8 cellular contexts compared by ENCODE assay signal in genomic region chr12:53252349-53252916, GRCh38. TPM values are rescaled to one million over a fixed set of nuclear protein-coding genes. Genes with fewer than 3 reads are reported as not detected.
DNase-seq lines count a peak whose midpoint lies in the region; ATAC-seq lines count a peak whose summit lies in the region.

No MANE protein-coding gene starts in this region.

- H3K36me3 ChIP-seq in CD4-positive, alpha-beta memory T cell (ENCODE audit: insufficient read depth, low read length): peaks cover 8% of the 10 kb centered on the region
- peaks cover 11% of the 10 kb centered on the region; the same call in 1 of the 2 replicates for H3K36me3 ChIP-seq in HUES64 (ENCODE audit: insufficient read depth, low read length)

- ATAC-seq in stimulated activated effector memory CD8-positive, alpha-beta T cell treated with anti-CD3 and anti-CD28 coated beads, Interleukin-12 subunit alpha, Interleukin-12 subunit beta, amount 100 ng/mL, for 72 hours: peak; percentile 23
- ATAC-seq in GM18519 (IDR thresholded peaks at IDR 0.05; ENCODE audit: low FRiP score, unreplicated experiment): no peak
- ATAC-seq in HG03095 (IDR thresholded peaks at IDR 0.05; ENCODE audit: unreplicated experiment): no peak

- WGBS in HUES64: 15% methylated on average over 19 of the region's 19 CpGs

- no peaks in the 10 kb centered on the region for H3K9me3 ChIP-seq in CD4-positive, alpha-beta memory T cell (ENCODE audit: control insufficient read depth in 1 of 2, low read length in 2 of 2)
- H3K9me3 ChIP-seq in HUES64 (ENCODE audit: insufficient read depth, low read depth, low read length) (no peaks in the 10 kb centered on the region), iPS-18c (ENCODE audit: control insufficient read depth, insufficient read depth, low read length) (no peaks in the 10 kb centered on the region)

- intact Hi-C loops in CD4-positive, alpha-beta memory T cell (cut with micrococcal nuclease): loop anchor here (1.0 kb wide), 1 partner anchor 43 kb away; the partner anchor contains the start of gene PFDN5

- H3K4me1 ChIP-seq in CD4-positive, alpha-beta memory T cell (ENCODE audit: insufficient read depth, low read length): peaks cover 46% of the 10 kb centered on the region
- H3K4me1 ChIP-seq in HUES64 (ENCODE audit: insufficient read depth, low read length): peaks cover 5% of the 10 kb centered on the region; the same call in 1 of the 2 replicates

- H3K36me3 Mint-ChIP-seq in CD4-positive, alpha-beta memory T cell: peaks cover 7 to 26% of the 10 kb centered on the region in 2 donors
- H3K36me3 Mint-ChIP-seq in stimulated activated effector memory CD8-positive, alpha-beta T cell treated with anti-CD3 and anti-CD28 coated beads, Interleukin-12 subunit alpha, Interleukin-12 subunit beta, amount 100 ng/mL, for 72 hours: peaks cover 11% of the 10 kb centered on the region

- POLR2A ChIA-PET in CD4-positive, alpha-beta memory T cell (lab: Charles Lee; ENCODE audit: partially characterized antibody): interaction anchor here (1.2 to 8.7 kb wide), 9 partner anchors 11 to 72 kb away, joined by 3 to 207 read pairs (median 13); partner anchors contain the start of genes AAAS, CSAD, ESPL1 and ITGB7

- peaks cover 23 to 52% (median 41%) of the 10 kb centered on the region in 4 donors for H3K4me1 Mint-ChIP-seq in CD4-positive, alpha-beta memory T cell
- peaks cover 39% of the 10 kb centered on the region for H3K4me1 Mint-ChIP-seq in stimulated activated effector memory CD8-positive, alpha-beta T cell treated with anti-CD3 and anti-CD28 coated beads, Interleukin-12 subunit alpha, Interleukin-12 subunit beta, amount 100 ng/mL, for 72 hours

- peaks cover 0 to 3% (median 0%) of the 10 kb centered on the region in 8 donors for H3K9me3 Mint-ChIP-seq in CD4-positive, alpha-beta memory T cell
- H3K9me3 Mint-ChIP-seq in stimulated activated effector memory CD8-positive, alpha-beta T cell treated with anti-CD3 and anti-CD28 coated beads, Interleukin-12 subunit alpha, Interleukin-12 subunit beta, amount 100 ng/mL, for 72 hours: no peaks in the 10 kb centered on the region

- H3K27me3 Mint-ChIP-seq in CD4-positive, alpha-beta memory T cell: no peaks in the 10 kb centered on the region

- H3K27me3 ChIP-seq in CD4-positive, alpha-beta memory T cell (ENCODE audit: insufficient read depth, low read length): no peaks in the 10 kb centered on the region
- no peaks in the 10 kb centered on the region for H3K27me3 ChIP-seq in HUES64 (ENCODE audit: insufficient read depth, low read length)

- H3K27ac ChIP-seq in CD4-positive, alpha-beta memory T cell (ENCODE audit: low read depth, low read length): peak overlapping the region; percentile 83
- peak overlapping the region; percentile 76; the same call in 1 of the 2 replicates for H3K27ac ChIP-seq in HUES64 (ENCODE audit: low read depth, low read length)
- H3K27ac ChIP-seq in angular gyrus (ENCODE audit: low read depth, low read length): peak overlapping the region; percentile 90

- H3K4me3 Mint-ChIP-seq in CD4-positive, alpha-beta memory T cell: peak overlapping the region; percentile 96 to 100 (median 98)
- H3K4me3 Mint-ChIP-seq in stimulated activated effector memory CD8-positive, alpha-beta T cell treated with anti-CD3 and anti-CD28 coated beads, Interleukin-12 subunit alpha, Interleukin-12 subunit beta, amount 100 ng/mL, for 72 hours: peak overlapping the region; percentile 90

- peak overlapping the region; percentile 73 to 92 for H3K4me3 ChIP-seq in CD4-positive, alpha-beta memory T cell (ENCODE audit: low read length in 2 of 2)
- H3K4me3 ChIP-seq in HUES64 (ENCODE audit: low read length) (peak overlapping the region; percentile 95), iPS-18c (ENCODE audit: insufficient read depth, low read depth, low read length) (peak overlapping the region; percentile 75)

- peak overlapping the region; percentile 83 for H3K9ac ChIP-seq in HUES64 (ENCODE audit: low read depth, low read length)

- CTCF ChIA-PET in CD4-positive, alpha-beta memory T cell (lab: Charles Lee; ENCODE audit: partially characterized antibody): interaction anchor here (0.6 to 4.7 kb wide), 11 partner anchors 10 to 186 kb away, joined by 3 to 160 read pairs (median 11); partner anchors contain the start of genes AAAS, ESPL1 and ITGB7

- no peak for DNase-seq in CD4-positive, alpha-beta memory T cell
- no peak for DNase-seq in stimulated activated effector memory CD8-positive, alpha-beta T cell treated with anti-CD3 and anti-CD28 coated beads, Interleukin-12 subunit alpha, Interleukin-12 subunit beta, amount 100 ng/mL, for 72 hours (ENCODE audit: low spot score in 2 of 2)
- no peak for DNase-seq in Ammon's horn (ENCODE audit: low spot score)

- H3K27ac Mint-ChIP-seq in CD4-positive, alpha-beta memory T cell: peak overlapping the region; percentile 95 to 98 (median 97)
- peak overlapping the region; percentile 91 for H3K27ac Mint-ChIP-seq in stimulated activated effector memory CD8-positive, alpha-beta T cell treated with anti-CD3 and anti-CD28 coated beads, Interleukin-12 subunit alpha, Interleukin-12 subunit beta, amount 100 ng/mL, for 72 hours

RNA-seq across cellular contexts. Expression of gene ESPL1, which starts 15.7 kb away (rescaled TPM):
- under 1 TPM; 0.20 to 0.55 TPM for total RNA-seq in CD4-positive, alpha-beta memory T cell
- polyA plus RNA-seq in CD4-positive, alpha-beta memory T cell: under 1 TPM in 1 of 2 donors, not detected in 1; 0.16 TPM
- polyA plus RNA-seq in HUES64 (2013, experiment 1 of 2): 20.0 TPM
- 17.4 TPM for polyA plus RNA-seq in HUES64 (2013, experiment 2 of 2)

RNA-seq across cellular contexts. Expression of gene RARG, which starts 20.4 kb away (rescaled TPM):
- total RNA-seq in CD4-positive, alpha-beta memory T cell: 10 to 100 TPM; 84.7 to 86.0 TPM
- polyA plus RNA-seq in CD4-positive, alpha-beta memory T cell: 10 to 100 TPM; 13.2 to 25.1 TPM
- 34.3 TPM for polyA plus RNA-seq in HUES64 (2013, experiment 1 of 2)
- 37.8 TPM for polyA plus RNA-seq in HUES64 (2013, experiment 2 of 2)

RNA-seq across cellular contexts. Expression of gene PFDN5, which starts 42.9 kb away (rescaled TPM):
- total RNA-seq in CD4-positive, alpha-beta memory T cell: 100 to 1,000 TPM; 717 to 718 TPM
- 1,000 to 10,000 TPM; 1,306 to 1,410 TPM for polyA plus RNA-seq in CD4-positive, alpha-beta memory T cell
- polyA plus RNA-seq in HUES64 (2013, experiment 1 of 2): 364 TPM
- 381 TPM for polyA plus RNA-seq in HUES64 (2013, experiment 2 of 2)

RNA-seq across cellular contexts. Expression of gene ITGB7, which starts 45.4 kb away (rescaled TPM):
- total RNA-seq in CD4-positive, alpha-beta memory T cell: 100 to 1,000 TPM; 382 to 397 TPM
- polyA plus RNA-seq in CD4-positive, alpha-beta memory T cell: 100 to 1,000 TPM; 271 to 374 TPM
- 0.75 TPM for polyA plus RNA-seq in HUES64 (2013, experiment 1 of 2)
- not detected for polyA plus RNA-seq in HUES64 (2013, experiment 2 of 2)

RNA-seq across cellular contexts. Expression of gene MYG1, which starts 47.1 kb away (rescaled TPM):
- total RNA-seq in CD4-positive, alpha-beta memory T cell: 10 to 100 TPM; 46.0 to 50.8 TPM
- 10 to 100 TPM; 62.4 to 78.2 TPM for polyA plus RNA-seq in CD4-positive, alpha-beta memory T cell
- polyA plus RNA-seq in HUES64 (2013, experiment 1 of 2): 60.0 TPM
- polyA plus RNA-seq in HUES64 (2013, experiment 2 of 2): 63.1 TPM
